ENCODE assay signal across 11 cellular contexts in genomic region chr22:37744589-37744988, GRCh38. TPM values are rescaled to one million over a fixed set of nuclear protein-coding genes. Genes with fewer than 3 reads are reported as not detected.
DNase-seq lines count a peak whose midpoint lies in the region; ATAC-seq, FAIRE-seq and TF ChIP-seq lines count a peak whose summit lies in the region.
"Had no signal": no experiment of that assay in that cellular context is flagged by ENCODE, and none has a peak within 500 bp of the region (broad histone marks: within the 10 kb centered on the region; RNA-seq: fewer than 3 reads in every experiment).

No MANE protein-coding gene starts in this region.

- no peak for DNase-seq in T-helper 1 cell
- peak; percentile 47 for DNase-seq in HuH-7 (ENCODE audit: low spot score)
- no peak for DNase-seq in occipital lobe (lab: John Stamatoyannopoulos, UW)
- no peak for DNase-seq in urothelium cell line (ENCODE audit: low spot score)
- DNase-seq: NCI-H524 treated with DMSO at 0.1 percent for 48 hours; stimulated activated CD4-positive, alpha-beta T cell treated with anti-CD3 and anti-CD28 coated beads, Interleukin-12 subunit alpha, Interleukin-12 subunit beta, amount 100 ng/mL, for 4 hours; stimulated activated naive B cell treated with anti-CD40 and anti-IgM and Interleukin-4, amounts not matched to agents 10 μg/mL and 1 μg/mL and 100 μg/mL, for 72 hours had no signal

- peak overlapping the region; percentile 84 for H3K4me3 Mint-ChIP-seq in T-helper 1 cell treated with Interleukin-12 subunit alpha and Interleukin-12 subunit beta and Interleukin-4 antibody, amounts not matched to agents 30 μg/mL and 1 μg/mL, for 36 hours
- peak overlapping the region; percentile 44 to 95 (median 89) for H3K4me3 Mint-ChIP-seq in brain

- ATAC-seq in HG03159 (IDR thresholded peaks at IDR 0.05; ENCODE audit: unreplicated experiment): no peak
- ATAC-seq: stimulated activated naive B cell treated with anti-CD40 and anti-IgM and Interleukin-4, amounts not matched to agents 10 μg/mL and 1 μg/mL and 100 μg/mL, for 72 hours had no signal

- H3K27ac ChIP-seq in neutrophil: peak overlapping the region; percentile 96

- H3K36me3 ChIP-seq in neutrophil: peaks cover 10% of the 10 kb centered on the region

- H3K27ac Mint-ChIP-seq in T-helper 1 cell treated with Interleukin-12 subunit alpha and Interleukin-12 subunit beta and Interleukin-4 antibody, amounts not matched to agents 30 μg/mL and 1 μg/mL, for 36 hours: no peak overlapping the region
- H3K27ac Mint-ChIP-seq in brain: peak overlapping the region in 3 of 5 experiments; percentile 55 to 86 (median 60)

- peaks cover 2% of the 10 kb centered on the region for H3K36me3 Mint-ChIP-seq in T-helper 1 cell treated with Interleukin-12 subunit alpha and Interleukin-12 subunit beta and Interleukin-4 antibody, amounts not matched to agents 30 μg/mL and 1 μg/mL, for 36 hours (ENCODE audit: low read depth)
- H3K36me3 Mint-ChIP-seq in brain: peaks cover 3% of the 10 kb centered on the region

- H3K4me1 ChIP-seq in neutrophil (ENCODE audit: control insufficient read depth in 1 of 2, insufficient read depth in 1 of 2, low read depth in 1 of 2, low read length in 1 of 2): peaks cover 81 to 85% of the 10 kb centered on the region in 2 experiments

- no peaks in the 10 kb centered on the region for H3K27me3 ChIP-seq in neutrophil

- H3K4me3 ChIP-seq in neutrophil (ENCODE audit: low read depth in 1 of 2, low read length in 1 of 2): peak overlapping the region; percentile 80 to 97

- FAIRE-seq in urothelium cell line (lab: Jason Lieb, UNC): no peak

- peaks cover 19% of the 10 kb centered on the region for H3K4me1 Mint-ChIP-seq in T-helper 1 cell treated with Interleukin-12 subunit alpha and Interleukin-12 subunit beta and Interleukin-4 antibody, amounts not matched to agents 30 μg/mL and 1 μg/mL, for 36 hours (ENCODE audit: low read depth)
- peaks cover 42% of the 10 kb centered on the region for H3K4me1 Mint-ChIP-seq in brain

- no peaks in the 10 kb centered on the region for H3K9me3 Mint-ChIP-seq in T-helper 1 cell treated with Interleukin-12 subunit alpha and Interleukin-12 subunit beta and Interleukin-4 antibody, amounts not matched to agents 30 μg/mL and 1 μg/mL, for 36 hours
- H3K9me3 Mint-ChIP-seq in brain: no peaks in the 10 kb centered on the region
- H3K9me3 Mint-ChIP-seq: stimulated activated naive B cell treated with anti-CD40 and anti-IgM and Interleukin-4, amounts not matched to agents 10 μg/mL and 1 μg/mL and 100 μg/mL, for 72 hours had no signal

- no peaks in the 10 kb centered on the region for H3K9me3 ChIP-seq in neutrophil

- no peaks in the 10 kb centered on the region for H3K27me3 Mint-ChIP-seq in T-helper 1 cell treated with Interleukin-12 subunit alpha and Interleukin-12 subunit beta and Interleukin-4 antibody, amounts not matched to agents 30 μg/mL and 1 μg/mL, for 36 hours (ENCODE audit: low read depth)
- peaks cover 7% of the 10 kb centered on the region for H3K27me3 Mint-ChIP-seq in brain
- H3K27me3 Mint-ChIP-seq: stimulated activated naive B cell treated with anti-CD40 and anti-IgM and Interleukin-4, amounts not matched to agents 10 μg/mL and 1 μg/mL and 100 μg/mL, for 72 hours had no signal

- TF ChIP-seq CTCF in brain (conservative IDR thresholded peaks at IDR 0.05): no peak
- no peak for TF ChIP-seq CTCF in neutrophil (IDR thresholded peaks at IDR 0.05)

RNA-seq across cellular contexts. Expression of gene TRIOBP, which starts 47.7 kb away (rescaled TPM):
- 18.3 TPM for polyA plus RNA-seq in brain (ENCODE audit: insufficient read depth, low read depth, low replicate concordance)
- total RNA-seq in occipital lobe: 13.4 TPM

RNA-seq across cellular contexts. Expression of gene NOL12, which starts 58.4 kb away (rescaled TPM):
- polyA plus RNA-seq in brain (ENCODE audit: insufficient read depth, low read depth, low replicate concordance): 27.5 TPM
- 18.2 TPM for total RNA-seq in occipital lobe
